Comparison of ENCODE assay signal across 17 cellular contexts in the genomic region with DNA sequence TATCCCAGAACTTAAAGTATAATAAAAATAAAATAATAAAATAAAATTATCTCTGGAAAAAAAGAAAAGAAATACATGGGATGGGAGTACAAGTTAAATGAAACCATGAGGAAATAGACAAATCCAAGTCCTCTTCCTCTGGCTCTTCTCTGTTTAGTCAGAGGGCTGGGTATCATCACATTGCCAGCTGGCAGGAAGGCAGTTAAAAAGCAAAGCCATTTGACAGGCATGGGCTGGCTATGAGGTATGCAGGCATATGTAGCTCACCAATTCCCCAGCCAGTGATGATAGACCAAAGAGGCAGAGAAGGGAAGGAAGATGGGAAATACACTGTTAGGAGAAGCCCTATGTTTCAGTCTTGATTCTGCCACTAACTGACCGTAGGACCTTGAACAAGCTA. TPM values are rescaled to one million over a fixed set of nuclear protein-coding genes. Genes with fewer than 3 reads are reported as not detected.
"Had no signal": no experiment of that assay in that cellular context is flagged by ENCODE, and none has a peak within 500 bp of the region (broad histone marks: within the 10 kb centered on the region; RNA-seq: fewer than 3 reads in every experiment).

No MANE protein-coding gene starts in this region.

- H3K9me3 ChIP-seq: heart left ventricle, ovary, tibial artery, upper lobe of right lung, vagina had no signal

- H3K9ac ChIP-seq: neural progenitor cell had no signal

- H3K36me3 ChIP-seq: neural progenitor cell, ovary, upper lobe of right lung, vagina had no signal

- H3K27me3 ChIP-seq: heart left ventricle, neural progenitor cell, ovary, tibial artery, upper lobe of right lung, vagina had no signal

- H3K4me1 ChIP-seq: neural progenitor cell, tibial artery, vagina had no signal

- H3K4me2 ChIP-seq: neural progenitor cell, smooth muscle cell had no signal

- ATAC-seq: effector memory CD8-positive, alpha-beta T cell; heart left ventricle; left lobe of liver; natural killer cell; right cardiac atrium had no signal

- DNase-seq: effector memory CD8-positive, alpha-beta T cell; heart left ventricle; hippocampal formation; kidney glomerular epithelial cell; natural killer cell; nucleus accumbens; ovary; right cardiac atrium; stimulated activated CD4-positive, alpha-beta T cell treated with anti-CD3 and anti-CD28 coated beads, Interleukin-2, amount 100 ng/mL, for 48 hours; tibial artery; upper lobe of right lung had no signal

- H3K27ac ChIP-seq: heart left ventricle, neural progenitor cell, ovary, tibial artery, upper lobe of right lung, vagina had no signal

- H3K4me3 ChIP-seq: heart left ventricle, neural progenitor cell, ovary, smooth muscle cell, tibial artery, upper lobe of right lung, vagina had no signal

- H2AFZ ChIP-seq: neural progenitor cell had no signal

RNA-seq across cellular contexts. Expression of a gene that starts 6.5 kb away (rescaled TPM):
- total RNA-seq: myocyte, natural killer cell, progenitor cell of endocrine pancreas, smooth muscle cell had no signal
- polyA plus RNA-seq: smooth muscle cell had no signal
